ENCODE assay signal across 10 cellular contexts in the genomic region with DNA sequence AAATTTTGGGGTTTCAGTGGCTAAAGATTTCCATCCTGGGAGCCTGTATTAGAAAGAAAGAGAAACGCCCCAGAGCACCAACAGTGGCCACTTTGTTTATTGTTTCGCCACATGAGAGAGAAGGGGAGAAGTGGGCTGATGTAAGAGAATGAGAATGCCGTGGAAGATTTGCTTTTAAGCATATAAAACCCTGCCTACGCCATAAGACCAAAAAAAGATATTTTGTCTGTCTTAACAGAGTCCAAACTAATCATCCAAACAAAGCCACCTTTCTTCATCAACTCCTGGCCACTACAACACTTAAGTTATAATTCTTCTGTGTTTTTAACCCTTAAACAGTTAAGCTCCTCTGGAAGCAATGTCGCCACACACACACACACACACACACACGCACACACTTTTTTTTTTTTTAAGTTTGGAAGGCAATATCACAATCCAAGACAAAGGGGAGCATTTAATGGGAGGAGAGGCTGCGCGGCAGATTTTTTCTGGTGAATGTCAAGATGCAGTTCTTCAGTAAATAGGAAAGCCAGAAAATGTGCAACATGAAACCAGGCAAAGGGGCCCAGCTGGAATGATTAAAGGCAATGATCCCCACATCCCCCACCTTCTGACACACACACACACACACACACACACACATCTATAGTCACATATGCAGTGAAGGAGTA. TPM values are rescaled to one million over a fixed set of nuclear protein-coding genes. Genes with fewer than 3 reads are reported as not detected.
A peak's percentile ranks its signal among the peaks of the same experiment; 100 is the strongest.
DNase-seq lines count a peak whose midpoint lies in the region; ATAC-seq and TF ChIP-seq lines count a peak whose summit lies in the region.
"Had no signal": no experiment of that assay in that cellular context is flagged by ENCODE, and none has a peak within 500 bp of the region (broad histone marks: within the 10 kb centered on the region; RNA-seq: fewer than 3 reads in every experiment).

No MANE protein-coding gene starts in this region.

- H3K36me3 Mint-ChIP-seq in activated CD8-positive, alpha-beta memory T cell treated with anti-CD3 and anti-CD28 coated beads, Interleukin-2, amount 10 ng/mL, durations not matched to agents 7 days and 5 days = peaks cover 2% of the 10 kb centered on the region
- H3K36me3 Mint-ChIP-seq in mesothelial cell of epicardium = no peaks in the 10 kb centered on the region

- no peaks in the 10 kb centered on the region for H3K27me3 ChIP-seq in vagina

- H3K9me3 Mint-ChIP-seq in activated CD8-positive, alpha-beta memory T cell treated with anti-CD3 and anti-CD28 coated beads, Interleukin-2, amount 10 ng/mL, durations not matched to agents 7 days and 5 days (ENCODE audit: low read depth) = no peaks in the 10 kb centered on the region
- H3K9me3 Mint-ChIP-seq in mesothelial cell of epicardium = no peaks in the 10 kb centered on the region

- peak overlapping the region; percentile 30 for H3K27ac Mint-ChIP-seq in activated CD8-positive, alpha-beta memory T cell treated with anti-CD3 and anti-CD28 coated beads, Interleukin-2, amount 10 ng/mL, durations not matched to agents 7 days and 5 days
- H3K27ac Mint-ChIP-seq in mesothelial cell of epicardium = peak overlapping the region; percentile 91

- peak overlapping the region; percentile 13 for H3K4me3 Mint-ChIP-seq in activated CD8-positive, alpha-beta memory T cell treated with anti-CD3 and anti-CD28 coated beads, Interleukin-2, amount 10 ng/mL, durations not matched to agents 7 days and 5 days
- H3K4me3 Mint-ChIP-seq in mesothelial cell of epicardium = peak overlapping the region; percentile 28

- H3K27ac ChIP-seq in cingulate gyrus (ENCODE audit: low read depth, low read length) (peak overlapping the region; percentile 80), vagina (peak overlapping the region; percentile 54)
- H3K27ac ChIP-seq: C4-2B had no signal

- peaks cover 22% of the 10 kb centered on the region for H3K27me3 Mint-ChIP-seq in activated CD8-positive, alpha-beta memory T cell treated with anti-CD3 and anti-CD28 coated beads, Interleukin-2, amount 10 ng/mL, durations not matched to agents 7 days and 5 days
- peaks cover 1% of the 10 kb centered on the region for H3K27me3 Mint-ChIP-seq in mesothelial cell of epicardium (ENCODE audit: low read depth)

- peaks cover 27% of the 10 kb centered on the region for H3K4me1 Mint-ChIP-seq in activated CD8-positive, alpha-beta memory T cell treated with anti-CD3 and anti-CD28 coated beads, Interleukin-2, amount 10 ng/mL, durations not matched to agents 7 days and 5 days
- H3K4me1 Mint-ChIP-seq in mesothelial cell of epicardium = peaks cover 22% of the 10 kb centered on the region

- TF ChIP-seq CTCF in mesothelial cell of epicardium (IDR thresholded peaks at IDR 0.05; ENCODE audit: unreplicated experiment) = no peak
- TF ChIP-seq CTCF in vagina (IDR thresholded peaks at IDR 0.05) = no peak

- intact Hi-C loops in vagina (cut with DNase I) = no loop called here

- CTCF ChIA-PET in activated CD8-positive, alpha-beta memory T cell treated with anti-CD3 and anti-CD28 coated beads, Interleukin-2, amount 10 ng/mL, durations not matched to agents 7 days and 5 days (lab: Charles Lee) = interaction anchor here (0.9 to 1.3 kb wide), 3 partner anchors 10 to 149 kb away, joined by 3 to 4 read pairs (median 3); a partner anchor contains a TSS

- peaks cover 13% of the 10 kb centered on the region for H3K4me1 ChIP-seq in vagina

- no peaks in the 10 kb centered on the region for H3K9me3 ChIP-seq in vagina

- TF ChIP-seq POLR2A in vagina (IDR thresholded peaks at IDR 0.05) = no peak

- peak overlapping the region; percentile 16 to 27 for H3K4me3 ChIP-seq in vagina

- no peak for ATAC-seq in activated CD8-positive, alpha-beta memory T cell treated with anti-CD3 and anti-CD28 coated beads, Interleukin-2, amount 10 ng/mL, durations not matched to agents 7 days and 5 days
- ATAC-seq in HG03378 (IDR thresholded peaks at IDR 0.05; ENCODE audit: unreplicated experiment) = no peak

- no peaks in the 10 kb centered on the region for H3K36me3 ChIP-seq in vagina

- no peak for DNase-seq in activated CD8-positive, alpha-beta memory T cell treated with anti-CD3 and anti-CD28 coated beads, Interleukin-2, amount 10 ng/mL, durations not matched to agents 7 days and 5 days
- DNase-seq in activated CD8-positive, alpha-beta memory T cell treated with anti-CD3 and anti-CD28 coated beads, Interleukin-2, amount 50 U/mL, for 48 hours = no peak
- no peak for DNase-seq in mesothelial cell of epicardium (ENCODE audit: low spot score in 2 of 2, unreplicated experiment in 2 of 2)
- no peak for DNase-seq in vagina (ENCODE audit: extremely low spot score in 2 of 2)
- no peak for DNase-seq in RPMI8226
- no peak for DNase-seq in stimulated activated CD4-positive, alpha-beta T cell treated with anti-CD3 and anti-CD28 coated beads, Interleukin-1b, Interleukin-23, amount 100 ng/mL, for 48 hours
- DNase-seq: activated CD4-positive, alpha-beta T cell treated with anti-CD3 and anti-CD28 coated beads, Interleukin-2, amount 50 U/mL, for 4 hours had no signal

RNA-seq across cellular contexts. Expression of a gene that starts 19.3 kb away (rescaled TPM):
- 100 to 1,000 TPM; 100 to 133 TPM for total RNA-seq in activated CD8-positive, alpha-beta memory T cell treated with anti-CD3 and anti-CD28 coated beads, Interleukin-2, amount 10 ng/mL, durations not matched to agents 7 days and 5 days
- total RNA-seq in mesothelial cell of epicardium (135 to 146 TPM (median 139 TPM) in 3 replicates), vagina (175 TPM)
